In the genomic region with DNA sequence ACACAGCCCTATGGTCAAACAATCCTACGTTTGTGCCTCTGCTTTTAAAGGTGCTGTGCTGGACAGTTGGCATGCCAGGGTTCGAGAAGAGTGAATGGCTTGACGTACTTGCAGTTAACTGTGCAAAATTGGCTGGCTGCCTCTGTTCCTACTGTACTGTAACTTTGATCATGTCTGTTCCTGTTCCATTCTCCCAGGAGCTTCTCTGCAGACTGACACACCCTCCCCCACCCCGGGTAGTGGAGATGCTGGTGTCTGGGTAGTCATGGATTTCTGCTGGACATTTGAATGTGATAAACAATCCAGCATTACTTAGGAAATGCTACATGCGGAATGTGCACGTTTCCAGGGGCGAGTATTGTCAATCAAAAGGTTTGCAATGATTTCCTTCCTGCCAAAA, we compare ENCODE assay signal across 17 cellular contexts.
"Had no signal": no experiment of that assay in that cellular context is flagged by ENCODE, and none has a peak within 500 bp of the region (broad histone marks: within the 10 kb centered on the region; RNA-seq: fewer than 3 reads in every experiment).

No MANE protein-coding gene starts in this region.

- H3K4me1 Mint-ChIP-seq: activated CD4-positive, alpha-beta T cell treated with anti-CD3 and anti-CD28 coated beads, Interleukin-2, amount 10 ng/mL, durations not matched to agents 24 days and 14 days; immature natural killer cell had no signal

- H3K27ac ChIP-seq: colonic mucosa, gastroesophageal sphincter, parathyroid adenoma, thyroid gland had no signal

- DNase-seq: activated CD4-positive, alpha-beta T cell treated with anti-CD3 and anti-CD28 coated beads, Interleukin-2, amount 10 ng/mL, durations not matched to agents 24 days and 14 days; activated CD8-positive, alpha-beta T cell treated with anti-CD3 and anti-CD28 coated beads for 36 hours; activated naive CD4-positive, alpha-beta T cell treated with anti-CD3 and anti-CD28 coated beads for 36 hours; activated T-cell treated with anti-CD3 and anti-CD28 coated beads, Interleukin-2, amount 50 U/mL, for 4 hours; body of pancreas; central memory CD4-positive, alpha-beta T cell; colonic mucosa; heart left ventricle; immature natural killer cell; mesendoderm; naive thymus-derived CD8-positive, alpha-beta T cell; stimulated activated CD8-positive, alpha-beta memory T cell treated with anti-CD3 and anti-CD28 coated beads, Interleukin-4, amount 100 ng/mL, for 48 hours; stimulated activated naive CD4-positive, alpha-beta T cell treated with Interleukin-2 at 50 U/mL for 16 hours; T-cell; thyroid gland had no signal

- H3K9me3 Mint-ChIP-seq: activated CD4-positive, alpha-beta T cell treated with anti-CD3 and anti-CD28 coated beads, Interleukin-2, amount 10 ng/mL, durations not matched to agents 24 days and 14 days; activated CD8-positive, alpha-beta T cell treated with anti-CD3 and anti-CD28 coated beads for 36 hours; activated naive CD4-positive, alpha-beta T cell treated with anti-CD3 and anti-CD28 coated beads for 36 hours; activated T-cell treated with anti-CD3 and anti-CD28 coated beads, Interleukin-2, amount 50 U/mL, for 4 hours; immature natural killer cell; naive thymus-derived CD8-positive, alpha-beta T cell; T-cell had no signal

- H3K4me3 Mint-ChIP-seq: activated CD4-positive, alpha-beta T cell treated with anti-CD3 and anti-CD28 coated beads, Interleukin-2, amount 10 ng/mL, durations not matched to agents 24 days and 14 days; activated CD8-positive, alpha-beta T cell treated with anti-CD3 and anti-CD28 coated beads for 36 hours; activated naive CD4-positive, alpha-beta T cell treated with anti-CD3 and anti-CD28 coated beads for 36 hours; activated T-cell treated with anti-CD3 and anti-CD28 coated beads, Interleukin-2, amount 50 U/mL, for 4 hours; immature natural killer cell; naive thymus-derived CD8-positive, alpha-beta T cell; T-cell had no signal

- H3K36me3 Mint-ChIP-seq: immature natural killer cell; naive thymus-derived CD8-positive, alpha-beta T cell; T-cell had no signal

- H3K27me3 Mint-ChIP-seq: activated CD4-positive, alpha-beta T cell treated with anti-CD3 and anti-CD28 coated beads, Interleukin-2, amount 10 ng/mL, durations not matched to agents 24 days and 14 days; activated CD8-positive, alpha-beta T cell treated with anti-CD3 and anti-CD28 coated beads for 36 hours; naive thymus-derived CD8-positive, alpha-beta T cell; T-cell had no signal

- H3K27ac Mint-ChIP-seq: activated CD4-positive, alpha-beta T cell treated with anti-CD3 and anti-CD28 coated beads, Interleukin-2, amount 10 ng/mL, durations not matched to agents 24 days and 14 days; activated CD8-positive, alpha-beta T cell treated with anti-CD3 and anti-CD28 coated beads for 36 hours; activated naive CD4-positive, alpha-beta T cell treated with anti-CD3 and anti-CD28 coated beads for 36 hours; immature natural killer cell; naive thymus-derived CD8-positive, alpha-beta T cell; T-cell had no signal
